In the genomic region with DNA sequence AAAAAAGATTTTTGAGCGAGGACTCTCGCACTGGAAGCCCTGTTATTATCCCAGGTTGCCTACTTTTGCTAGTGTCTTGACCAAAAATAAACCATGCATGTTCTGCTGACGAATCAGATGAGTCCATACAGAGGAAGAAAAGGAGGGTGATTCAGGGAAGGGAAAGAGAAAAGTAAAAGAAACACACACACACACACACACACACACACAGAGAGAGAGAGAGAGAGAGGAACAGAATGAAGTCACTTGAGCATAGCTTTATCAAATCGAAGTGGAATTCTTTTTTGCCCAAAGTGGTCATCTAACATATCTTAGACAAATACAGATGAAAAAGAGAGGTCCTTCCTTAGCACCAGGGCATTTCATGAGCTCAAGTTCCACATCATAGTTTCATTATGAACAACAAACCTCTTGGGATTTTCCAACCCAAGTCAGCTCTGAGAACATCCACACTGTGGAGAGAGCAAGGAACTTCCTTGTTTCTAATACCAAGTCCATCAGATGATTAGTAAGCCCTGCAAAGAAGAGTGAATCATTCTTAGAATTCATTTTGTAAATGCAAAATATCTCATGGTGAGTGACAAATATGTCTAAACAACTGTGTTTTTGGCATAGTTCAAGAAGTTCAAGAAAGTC, we compare ENCODE assay signal across 11 cellular contexts. TPM values are rescaled to one million over a fixed set of nuclear protein-coding genes. Genes with fewer than 3 reads are reported as not detected.
DNase-seq lines count a peak whose midpoint lies in the region; ATAC-seq, FAIRE-seq and TF ChIP-seq lines count a peak whose summit lies in the region.
"Had no signal": no experiment of that assay in that cellular context is flagged by ENCODE, and none has a peak within 500 bp of the region (broad histone marks: within the 10 kb centered on the region; RNA-seq: fewer than 3 reads in every experiment).

No MANE protein-coding gene starts in this region.

- peak; percentile 76 for ATAC-seq in GM21515 (IDR thresholded peaks at IDR 0.05; ENCODE audit: unreplicated experiment)
- ATAC-seq: PC-3 had no signal

- peaks cover 6% of the 10 kb centered on the region for H3K27me3 Mint-ChIP-seq in activated naive CD4-positive, alpha-beta T cell treated with anti-CD3 and anti-CD28 coated beads for 36 hours (ENCODE audit: low read depth)
- H3K27me3 Mint-ChIP-seq: activated naive CD8-positive, alpha-beta T cell treated with anti-CD3 and anti-CD28 coated beads, Interleukin-2, amount 10 ng/mL, durations not matched to agents 7 days and 5 days had no signal

- no peaks in the 10 kb centered on the region for H3K36me3 Mint-ChIP-seq in activated naive CD4-positive, alpha-beta T cell treated with anti-CD3 and anti-CD28 coated beads for 36 hours (ENCODE audit: low read depth)
- H3K36me3 Mint-ChIP-seq: activated naive CD8-positive, alpha-beta T cell treated with anti-CD3 and anti-CD28 coated beads, Interleukin-2, amount 10 ng/mL, durations not matched to agents 7 days and 5 days had no signal

- no peak for TF ChIP-seq POLR2A in GM12891 (IDR thresholded peaks at IDR 0.05; ENCODE audit: low read depth, low read length)
- no peak for TF ChIP-seq POLR2A in erythroblast (IDR thresholded peaks at IDR 0.05; ENCODE audit: low read length)

- peaks cover 7% of the 10 kb centered on the region for H3K4me1 Mint-ChIP-seq in activated naive CD4-positive, alpha-beta T cell treated with anti-CD3 and anti-CD28 coated beads for 36 hours (ENCODE audit: low read depth)
- H3K4me1 Mint-ChIP-seq: activated naive CD8-positive, alpha-beta T cell treated with anti-CD3 and anti-CD28 coated beads, Interleukin-2, amount 10 ng/mL, durations not matched to agents 7 days and 5 days had no signal

- no peak for DNase-seq in GM12891 (ENCODE audit: insufficient read length, low spot score)
- peak; percentile 39 for DNase-seq in HS-5 (ENCODE audit: low read depth)
- peak; percentile 9 for DNase-seq in kidney glomerular epithelial cell (lab: John Stamatoyannopoulos, UW)
- DNase-seq in erythroblast (lab: John Stamatoyannopoulos, UW) = no peak
- DNase-seq in activated naive CD4-positive, alpha-beta T cell treated with anti-CD3 and anti-CD28 coated beads for 36 hours = no peak
- DNase-seq in NCI-H1436 (lab: John Stamatoyannopoulos, UW) = no peak
- DNase-seq in inferior parietal cortex (ENCODE audit: extremely low spot score) = no peak
- DNase-seq: activated naive CD8-positive, alpha-beta T cell treated with anti-CD3 and anti-CD28 coated beads, Interleukin-2, amount 10 ng/mL, durations not matched to agents 7 days and 5 days had no signal

- CTCF ChIA-PET in activated naive CD4-positive, alpha-beta T cell treated with anti-CD3 and anti-CD28 coated beads for 36 hours (lab: Charles Lee) = interaction anchor here (0.6 kb wide), 1 partner anchor 123 kb away, joined by 3 read pairs; no protein-coding TSS in a partner anchor

- peak; percentile 5 for FAIRE-seq in GM12891 (lab: Jason Lieb, UNC)

- no peak overlapping the region for H3K4me3 Mint-ChIP-seq in activated naive CD4-positive, alpha-beta T cell treated with anti-CD3 and anti-CD28 coated beads for 36 hours
- H3K4me3 Mint-ChIP-seq: activated naive CD8-positive, alpha-beta T cell treated with anti-CD3 and anti-CD28 coated beads, Interleukin-2, amount 10 ng/mL, durations not matched to agents 7 days and 5 days had no signal

- intact Hi-C loops in activated naive CD4-positive, alpha-beta T cell treated with anti-CD3 and anti-CD28 coated beads for 36 hours (cut with micrococcal nuclease) = no loop called here

- H3K27ac Mint-ChIP-seq in activated naive CD4-positive, alpha-beta T cell treated with anti-CD3 and anti-CD28 coated beads for 36 hours = no peak overlapping the region
- H3K27ac Mint-ChIP-seq: activated naive CD8-positive, alpha-beta T cell treated with anti-CD3 and anti-CD28 coated beads, Interleukin-2, amount 10 ng/mL, durations not matched to agents 7 days and 5 days had no signal

- no peaks in the 10 kb centered on the region for H3K9me3 Mint-ChIP-seq in activated naive CD4-positive, alpha-beta T cell treated with anti-CD3 and anti-CD28 coated beads for 36 hours
- H3K9me3 Mint-ChIP-seq: activated naive CD8-positive, alpha-beta T cell treated with anti-CD3 and anti-CD28 coated beads, Interleukin-2, amount 10 ng/mL, durations not matched to agents 7 days and 5 days had no signal

TF ChIP-seq in GM12891, 5 proteins besides CTCF, POLR2A, EP300 and RAD21:
- TF ChIP-seq POU2F2 (IDR thresholded peaks at IDR 0.05; ENCODE audit: low read depth, low read length) = no peak
- no peak for TF ChIP-seq POLR2AphosphoS5 (IDR thresholded peaks at IDR 0.05; ENCODE audit: low read depth, low read length)
- TF ChIP-seq PAX5 (IDR thresholded peaks at IDR 0.05; ENCODE audit: insufficient read depth, low read length, severe bottlenecking) = no peak
- no peak; the same call in 1 of the 2 replicates for TF ChIP-seq SPI1 (IDR thresholded peaks at IDR 0.05; ENCODE audit: low read depth, low read length)
- no peak for TF ChIP-seq TAF1 (IDR thresholded peaks at IDR 0.05; ENCODE audit: low read depth, low read length)

RNA-seq across cellular contexts. Expression of a gene that starts 7.7 kb away (rescaled TPM):
- polyA plus RNA-seq in GM12891 (2012; ENCODE audit: low read depth, missing spikeins) = not detected
- not detected for total RNA-seq in activated naive CD4-positive, alpha-beta T cell treated with anti-CD3 and anti-CD28 coated beads for 36 hours
- total RNA-seq: activated naive CD8-positive, alpha-beta T cell treated with anti-CD3 and anti-CD28 coated beads, Interleukin-2, amount 10 ng/mL, durations not matched to agents 7 days and 5 days; mononuclear cell; PC-3 had no signal

RNA-seq across cellular contexts. Expression of a gene that starts 39.1 kb away (rescaled TPM):
- polyA plus RNA-seq in GM12891 (2012; ENCODE audit: low read depth, missing spikeins) = not detected
- total RNA-seq in activated naive CD4-positive, alpha-beta T cell treated with anti-CD3 and anti-CD28 coated beads for 36 hours = not detected
- total RNA-seq: activated naive CD8-positive, alpha-beta T cell treated with anti-CD3 and anti-CD28 coated beads, Interleukin-2, amount 10 ng/mL, durations not matched to agents 7 days and 5 days; mononuclear cell; PC-3 had no signal

Comparison
In these comparisons a context has a peak if more than half of its experiments do, and no peak if none do; other contexts are left out.
1. DNase-seq: peak in HS-5 (single experiment) and kidney glomerular epithelial cell (single experiment); none in GM12891 (single experiment), erythroblast (0 of 2), activated naive CD4-positive, alpha-beta T cell treated with anti-CD3 and anti-CD28 coated beads for 36 hours (single experiment), NCI-H1436 (single experiment) and inferior parietal cortex (single experiment).